ENCODE assay signal across 22 cellular contexts in the genomic region with DNA sequence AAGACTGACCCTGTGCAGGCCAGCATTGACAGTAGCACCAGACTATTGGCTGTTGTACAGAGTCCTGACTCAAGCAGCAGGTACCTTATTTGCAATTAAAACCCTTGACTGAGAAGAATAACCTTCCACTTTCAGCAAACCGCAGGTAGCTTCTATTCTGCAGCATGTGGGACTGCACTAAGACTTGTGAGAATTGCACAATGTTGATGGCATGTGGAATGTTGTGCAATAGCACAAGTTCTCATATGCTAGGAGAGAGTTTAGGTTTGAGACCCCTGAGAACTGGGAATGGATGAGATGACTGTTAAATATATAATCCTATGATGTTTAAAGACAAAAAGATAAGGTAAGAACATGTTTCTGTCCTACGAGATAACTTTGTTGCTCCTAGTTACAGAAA.
DNase-seq lines count a peak whose midpoint lies in the region; TF ChIP-seq lines count a peak whose summit lies in the region.
"Had no signal": no experiment of that assay in that cellular context is flagged by ENCODE, and none has a peak within 500 bp of the region (broad histone marks: within the 10 kb centered on the region; RNA-seq: fewer than 3 reads in every experiment).

No MANE protein-coding gene starts in this region.

- DNase-seq in adipocyte (ENCODE audit: low read depth) (peak; percentile 68), fibroblast of pulmonary artery (ENCODE audit: low read depth) (peak; percentile 5), skeletal muscle cell (ENCODE audit: low read depth) (peak; percentile 25), NCI-H1105 treated with DMSO at 0.1 percent for 48 hours (lab: John Stamatoyannopoulos, UW) (no peak), GM20000 (ENCODE audit: low spot score) (no peak), NCI-H226 (no peak), NOMO-1 (lab: John Stamatoyannopoulos, UW; ENCODE audit: unreplicated experiment in 2 of 2) (no peak)
- DNase-seq: activated CD4-positive, alpha-beta T cell treated with anti-CD3 and anti-CD28 coated beads for 48 hours; activated naive CD4-positive, alpha-beta T cell treated with anti-CD3 and anti-CD28 coated beads for 36 hours; amygdala; CD4-positive, alpha-beta T cell; cortex of kidney; DMS 273 treated with DMSO at 0.1 percent for 48 hours; glutamatergic neuron; H9; mammary epithelial cell; NCI-H1436 treated with DMSO at 0.1 percent for 48 hours; NCI-H526 had no signal

- no peaks in the 10 kb centered on the region for H3K9me3 ChIP-seq in adipocyte (ENCODE audit: control insufficient read depth, low read length)
- H3K9me3 ChIP-seq: esophagus muscularis mucosa had no signal

- H3K4me3 ChIP-seq in adipocyte (ENCODE audit: low read length) (no peak overlapping the region), fibroblast of pulmonary artery (replicated peaks; ENCODE audit: low read depth, low read length) (no peak overlapping the region), skeletal muscle cell (ENCODE audit: low read depth, low read length) (no peak overlapping the region)
- H3K4me3 ChIP-seq: cardiac muscle cell, esophagus muscularis mucosa, neural progenitor cell had no signal

- H3K4me1 ChIP-seq in adipocyte (ENCODE audit: control insufficient read depth, insufficient read depth, low read length), result no peaks in the 10 kb centered on the region
- H3K4me1 ChIP-seq: neural progenitor cell had no signal

- no peak for TF ChIP-seq CTCF in fibroblast of pulmonary artery (IDR thresholded peaks at IDR 0.05; ENCODE audit: low read length, missing control alignments)
- no peak for TF ChIP-seq CTCF in GM20000 (IDR thresholded peaks at IDR 0.05; ENCODE audit: extremely low read depth, missing control alignments)

- peaks cover 9% of the 10 kb centered on the region for H3K27me3 ChIP-seq in adipocyte (replicated peaks; ENCODE audit: control insufficient read depth, insufficient read depth, low read length)
- H3K27me3 ChIP-seq: cardiac muscle cell, esophagus muscularis mucosa, neural progenitor cell had no signal

- no peak for TF ChIP-seq EP300 in Ishikawa (IDR thresholded peaks at IDR 0.05; ENCODE audit: borderline replicate concordance)

- H3K9ac ChIP-seq in adipocyte (ENCODE audit: low read length), result no peak overlapping the region
- H3K9ac ChIP-seq: neural progenitor cell had no signal

- H3K36me3 ChIP-seq in adipocyte (ENCODE audit: control insufficient read depth, insufficient read depth, low read length, severe bottlenecking), result no peaks in the 10 kb centered on the region
- H3K36me3 ChIP-seq: cardiac muscle cell, esophagus muscularis mucosa, neural progenitor cell had no signal

- no peak for TF ChIP-seq RAD21 in Ishikawa (IDR thresholded peaks at IDR 0.05; ENCODE audit: low read depth)

TF ChIP-seq in Ishikawa, 13 proteins besides CTCF, POLR2A, EP300 and RAD21:
- TF ChIP-seq, protein P1, sequence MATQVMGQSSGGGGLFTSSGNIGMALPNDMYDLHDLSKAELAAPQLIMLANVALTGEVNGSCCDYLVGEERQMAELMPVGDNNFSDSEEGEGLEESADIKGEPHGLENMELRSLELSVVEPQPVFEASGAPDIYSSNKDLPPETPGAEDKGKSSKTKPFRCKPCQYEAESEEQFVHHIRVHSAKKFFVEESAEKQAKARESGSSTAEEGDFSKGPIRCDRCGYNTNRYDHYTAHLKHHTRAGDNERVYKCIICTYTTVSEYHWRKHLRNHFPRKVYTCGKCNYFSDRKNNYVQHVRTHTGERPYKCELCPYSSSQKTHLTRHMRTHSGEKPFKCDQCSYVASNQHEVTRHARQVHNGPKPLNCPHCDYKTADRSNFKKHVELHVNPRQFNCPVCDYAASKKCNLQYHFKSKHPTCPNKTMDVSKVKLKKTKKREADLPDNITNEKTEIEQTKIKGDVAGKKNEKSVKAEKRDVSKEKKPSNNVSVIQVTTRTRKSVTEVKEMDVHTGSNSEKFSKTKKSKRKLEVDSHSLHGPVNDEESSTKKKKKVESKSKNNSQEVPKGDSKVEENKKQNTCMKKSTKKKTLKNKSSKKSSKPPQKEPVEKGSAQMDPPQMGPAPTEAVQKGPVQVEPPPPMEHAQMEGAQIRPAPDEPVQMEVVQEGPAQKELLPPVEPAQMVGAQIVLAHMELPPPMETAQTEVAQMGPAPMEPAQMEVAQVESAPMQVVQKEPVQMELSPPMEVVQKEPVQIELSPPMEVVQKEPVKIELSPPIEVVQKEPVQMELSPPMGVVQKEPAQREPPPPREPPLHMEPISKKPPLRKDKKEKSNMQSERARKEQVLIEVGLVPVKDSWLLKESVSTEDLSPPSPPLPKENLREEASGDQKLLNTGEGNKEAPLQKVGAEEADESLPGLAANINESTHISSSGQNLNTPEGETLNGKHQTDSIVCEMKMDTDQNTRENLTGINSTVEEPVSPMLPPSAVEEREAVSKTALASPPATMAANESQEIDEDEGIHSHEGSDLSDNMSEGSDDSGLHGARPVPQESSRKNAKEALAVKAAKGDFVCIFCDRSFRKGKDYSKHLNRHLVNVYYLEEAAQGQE (IDR thresholded peaks at IDR 0.05; ENCODE audit: low read depth), result no peak
- peak; percentile 48; the same call in 1 of the 2 replicates for TF ChIP-seq CEBPB (IDR thresholded peaks at IDR 0.05)

Comparison
In these comparisons a context has a peak if more than half of its experiments do, and no peak if none do; other contexts are left out.
1. DNase-seq: peak in adipocyte (single experiment), fibroblast of pulmonary artery (single experiment) and skeletal muscle cell (single experiment); none in NCI-H1105 treated with DMSO at 0.1 percent for 48 hours (single experiment), GM20000 (single experiment), NCI-H226 (single experiment) and NOMO-1 (0 of 2).